8 cellular contexts compared by ENCODE assay signal in the genomic region with DNA sequence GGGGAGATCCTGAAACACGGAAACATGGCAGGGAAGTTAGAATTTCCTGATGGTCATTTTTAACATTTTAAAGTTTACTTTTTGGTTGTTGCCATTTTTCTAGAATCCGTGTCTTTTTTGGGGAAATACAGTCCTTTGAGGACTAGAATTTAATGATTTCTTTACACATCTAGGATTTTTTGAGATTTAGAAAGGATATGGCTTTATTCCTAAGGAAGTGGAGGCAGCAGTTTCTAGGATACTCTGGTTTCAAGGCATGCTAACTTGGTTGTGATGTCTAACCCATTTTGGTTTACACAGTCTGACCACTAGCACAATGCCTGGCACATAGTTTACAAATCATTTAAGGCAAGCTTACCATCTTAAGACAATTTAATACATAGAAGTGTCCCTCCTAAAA. TPM values are rescaled to one million over a fixed set of nuclear protein-coding genes. Genes with fewer than 3 reads are reported as not detected.
A peak's percentile ranks its signal among the peaks of the same experiment; 100 is the strongest.
DNase-seq lines count a peak whose midpoint lies in the region; ATAC-seq and TF ChIP-seq lines count a peak whose summit lies in the region.

No MANE protein-coding gene starts in this region.

- peak overlapping the region; percentile 92 to 97 (median 94) for H3K4me3 Mint-ChIP-seq in T-cell

- peak overlapping the region; percentile 98 for H3K9ac ChIP-seq in GM23248

- H3K27ac Mint-ChIP-seq in T-cell: peak overlapping the region; percentile 97 to 99

- CTCF ChIA-PET in T-cell (lab: Charles Lee): no interaction called here

- peaks cover 41% of the 10 kb centered on the region for H3K4me1 ChIP-seq in GM23248 (ENCODE audit: insufficient read depth)

- no peak for TF ChIP-seq CTCF in fibroblast of mammary gland (conservative IDR thresholded peaks at IDR 0.05; ENCODE audit: control insufficient read depth, insufficient read depth, low read depth, low read length)
- no peak for TF ChIP-seq CTCF in retinal pigment epithelial cell (conservative IDR thresholded peaks at IDR 0.05; ENCODE audit: low read depth, low read length)

- in situ Hi-C loops in GM23248 (cut with MboI): no loop called here

- H3K4me3 ChIP-seq in GM23248: peak overlapping the region; percentile 87
- H3K4me3 ChIP-seq in fibroblast of mammary gland (ENCODE audit: control insufficient read depth, low read depth, low read length): peak overlapping the region; percentile 60
- peak overlapping the region; percentile 60 for H3K4me3 ChIP-seq in retinal pigment epithelial cell (ENCODE audit: low read length)

- no peaks in the 10 kb centered on the region for H3K9me3 ChIP-seq in GM23248 (ENCODE audit: low read depth)

- POLR2A ChIA-PET in T-cell (lab: Charles Lee): no interaction called here

- no peaks in the 10 kb centered on the region for H3K27me3 Mint-ChIP-seq in T-cell

- no peak for DNase-seq in GM23248
- DNase-seq in T-cell: no peak
- no peak for DNase-seq in fibroblast of mammary gland (ENCODE audit: low read depth)
- DNase-seq in retinal pigment epithelial cell (ENCODE audit: low read depth): no peak
- DNase-seq in dermis blood vessel endothelial cell: no peak

- H2AFZ ChIP-seq in GM23248: no peak overlapping the region

- H3K27me3 ChIP-seq in GM23248 (replicated peaks; ENCODE audit: insufficient read depth): no peaks in the 10 kb centered on the region

- peaks cover 9% of the 10 kb centered on the region for H3K36me3 Mint-ChIP-seq in T-cell

- peaks cover 60 to 69% (median 65%) of the 10 kb centered on the region in 3 donors for H3K4me1 Mint-ChIP-seq in T-cell

- no peak for ATAC-seq in T-cell (replicated peaks in 1 of 4)
- no peak for ATAC-seq in GM21390 (IDR thresholded peaks at IDR 0.05; ENCODE audit: unreplicated experiment)
- no peak for ATAC-seq in GM18517 (IDR thresholded peaks at IDR 0.05; ENCODE audit: unreplicated experiment)
- no peak for ATAC-seq in HG03432 (IDR thresholded peaks at IDR 0.05; ENCODE audit: unreplicated experiment)

- H4K20me1 ChIP-seq in GM23248 (ENCODE audit: insufficient read depth): peaks cover 23% of the 10 kb centered on the region; the same call in 1 of the 2 replicates

- peaks cover 74% of the 10 kb centered on the region for H3K79me2 ChIP-seq in GM23248 (ENCODE audit: insufficient read depth)

- H3F3A ChIP-seq in GM23248 (ENCODE audit: insufficient read depth): peaks cover 37% of the 10 kb centered on the region

- H3K27ac ChIP-seq in GM23248: peak overlapping the region; percentile 90

- WGBS in GM23248 (ENCODE audit: low coverage in 1 of 2, low lambda C conversion rate in 2 of 2, missing lambda C conversion rate in 2 of 2), 2 experiments: 2 to 6% methylated on average over 2 of the region's 2 CpGs

- no peaks in the 10 kb centered on the region for H3K36me3 ChIP-seq in GM23248 (ENCODE audit: low read depth)

- H3K4me2 ChIP-seq in GM23248 (ENCODE audit: unreplicated experiment): peak overlapping the region; percentile 73

- no peaks in the 10 kb centered on the region for H3K9me3 Mint-ChIP-seq in T-cell

- H3K9me2 ChIP-seq in GM23248 (ENCODE audit: insufficient read depth): no peaks in the 10 kb centered on the region

RNA-seq across cellular contexts. Expression of a gene that starts 1.1 kb away (rescaled TPM):
- 11.6 and 13.7 TPM in 2 replicates for total RNA-seq in GM23248 (2014; rRNA removed; shearing (Covaris generic))
- polyA plus RNA-seq in GM23248 (2016; fragmentation: Nextera tagmentation; extraction: Ambion mirVana): 9.7 and 9.9 TPM in 2 replicates
- total RNA-seq in T-cell (10 to 100 TPM; 16.1 to 28.3 (median 27.4) TPM), dermis blood vessel endothelial cell (8.0 and 10.6 TPM in 2 replicates)

RNA-seq across cellular contexts. Expression of a gene that starts 59.5 kb away (rescaled TPM):
- total RNA-seq in GM23248 (2014; rRNA removed; shearing (Covaris generic)): 29.9 and 31.1 TPM in 2 replicates
- polyA plus RNA-seq in GM23248 (2016; fragmentation: Nextera tagmentation; extraction: Ambion mirVana): 25.6 and 30.6 TPM in 2 replicates
- 10 to 100 TPM in 4 of 5 donors, 1 to 10 TPM in 1; 8.0 to 15.6 (median 12.8) TPM for total RNA-seq in T-cell
- total RNA-seq in dermis blood vessel endothelial cell: 27.9 and 32.2 TPM in 2 replicates
